8 cellular contexts compared by ENCODE assay signal in the genomic region with DNA sequence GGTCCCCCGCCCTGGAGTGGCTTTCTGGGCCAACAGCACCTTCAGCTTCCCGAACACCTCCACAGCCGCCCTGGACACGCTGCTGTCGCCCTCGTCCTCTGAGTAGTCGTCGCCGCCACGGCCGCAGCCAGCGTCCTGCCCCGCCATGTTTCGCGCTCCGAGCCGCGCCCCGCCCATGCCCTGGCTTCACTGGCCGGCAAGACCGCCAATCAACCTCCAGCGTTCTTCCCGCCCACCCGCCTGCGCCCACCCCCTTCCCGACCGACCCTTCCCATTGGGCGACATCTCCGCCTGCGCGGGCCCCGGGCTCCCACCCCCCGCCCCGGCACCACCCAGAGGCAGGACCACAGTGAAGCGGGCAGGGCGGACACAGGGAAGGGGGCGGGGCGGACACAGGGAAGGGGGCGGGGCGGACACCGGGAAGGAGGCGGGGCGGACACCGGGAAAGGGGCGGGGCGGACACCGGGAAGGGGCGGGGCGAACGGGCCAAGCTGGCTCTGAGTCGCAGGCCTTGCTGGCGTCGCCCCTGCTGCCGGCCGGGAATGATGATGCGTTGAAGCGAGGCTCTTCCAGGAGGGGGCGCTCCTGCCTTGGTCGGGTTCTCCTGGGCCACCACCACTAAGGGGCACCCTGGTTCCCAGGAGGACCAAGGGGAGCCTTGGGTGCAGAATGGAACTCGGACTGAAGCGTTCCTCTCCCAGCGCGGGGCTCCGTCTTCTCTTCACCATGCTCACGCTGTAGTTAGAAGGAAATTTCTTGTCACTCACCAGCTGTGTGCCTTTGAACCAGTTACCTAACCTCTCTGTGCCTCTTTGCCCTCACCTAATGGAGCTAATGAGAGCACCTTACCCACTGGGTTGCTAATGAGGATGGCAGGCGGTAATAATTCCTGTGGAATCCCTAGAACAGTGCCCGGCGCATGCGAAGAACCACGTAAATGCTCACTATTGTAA. TPM values are rescaled to one million over a fixed set of nuclear protein-coding genes. Genes with fewer than 3 reads are reported as not detected.
DNase-seq lines count a peak whose midpoint lies in the region; ATAC-seq and TF ChIP-seq lines count a peak whose summit lies in the region.

Gene HAUS7 (minus strand): TSS at position 166 of the 953 bp plus-strand sequence. CDS start 19 bp downstream, at position 147.

- H3K4me3 ChIP-seq in SK-N-SH (ENCODE audit: low read depth in 2 of 2, low read length in 1 of 2) (peak within 1 kb of the TSS; percentile 65 to 73), testis (peak within 1 kb of the TSS; percentile 55 to 65)

- TF ChIP-seq RAD21 in SK-N-SH (IDR thresholded peaks at IDR 0.05; ENCODE audit: low read length) = peak; percentile 83

- H3K36me3 ChIP-seq in SK-N-SH (replicated peaks in 1 of 2; ENCODE audit: control insufficient read depth in 1 of 2, insufficient read depth in 2 of 2, low read length in 1 of 2) = peaks cover 0 to 2% of the 10 kb centered on the region in 2 experiments
- no peaks in the 10 kb centered on the region for H3K36me3 ChIP-seq in testis (ENCODE audit: low read depth, missing control alignments)

- H3K4me2 ChIP-seq in SK-N-SH = peak within 1 kb of the TSS; percentile 76

- POLR2A ChIA-PET in SK-N-SH (lab: Yijun Ruan, JAX) = interaction anchor here (1.3 kb wide), 1 partner anchor 36 kb away, joined by 4 read pairs; no protein-coding TSS in a partner anchor

- H3K27me3 ChIP-seq in SK-N-SH (ENCODE audit: insufficient read depth) = no peaks in the 10 kb centered on the region
- no peaks in the 10 kb centered on the region for H3K27me3 ChIP-seq in testis

- no peaks in the 10 kb centered on the region for H3K9me2 ChIP-seq in SK-N-SH

- H3K9ac ChIP-seq in SK-N-SH = peak within 1 kb of the TSS; percentile 63; the same call in 1 of the 2 replicates

- TF ChIP-seq CTCF in GM10266 (IDR thresholded peaks at IDR 0.05; ENCODE audit: control insufficient read depth, insufficient read depth, low read depth, missing control alignments) = peak; percentile 78
- TF ChIP-seq CTCF in SK-N-SH (IDR thresholded peaks at IDR 0.05) = peak; percentile 76
- TF ChIP-seq CTCF in omental fat pad (IDR thresholded peaks at IDR 0.05) = peak in 1 of 3 donors; percentile 17
- TF ChIP-seq CTCF in testis (IDR thresholded peaks at IDR 0.05) = peak; percentile 37 to 72 (median 62)

- DNase-seq in GM10266 (ENCODE audit: extremely low spot score) (peak; percentile 95), NCI-H1048 (lab: John Stamatoyannopoulos, UW) (peak; percentile 65), SK-N-SH (peak; percentile 95), globus pallidus (ENCODE audit: low spot score) (peak; percentile 88), omental fat pad (ENCODE audit: low spot score) (peak; percentile 70), testis (peak; percentile 88)
- peak; percentile 86 for DNase-seq in activated naive CD4-positive, alpha-beta T cell treated with anti-CD3 and anti-CD28 coated beads, Interleukin-2, amount 50 U/mL, for 16 hours

- no peak for TF ChIP-seq EP300 in SK-N-SH (IDR thresholded peaks at IDR 0.05; ENCODE audit: borderline replicate concordance in 1 of 2, low read depth in 1 of 2, low read length in 1 of 2)

- no peaks in the 10 kb centered on the region for H3F3A ChIP-seq in SK-N-SH (replicated peaks; ENCODE audit: insufficient read depth)

- H4K20me1 ChIP-seq in SK-N-SH (ENCODE audit: insufficient read depth) = no peaks in the 10 kb centered on the region

- intact Hi-C loops in testis (cut with DNase I; ENCODE audit: low total_unique reads) = loop anchor here (5.0 kb wide), 1 partner anchor 37 kb away; no protein-coding TSS in a partner anchor

- H3K9me3 ChIP-seq in SK-N-SH (no peaks in the 10 kb centered on the region), testis (no peaks in the 10 kb centered on the region)

- no peak for TF ChIP-seq POLR2A in testis (IDR thresholded peaks at IDR 0.05)

- H3K4me1 ChIP-seq in SK-N-SH (ENCODE audit: control insufficient read depth in 1 of 2, insufficient read depth in 2 of 2, low read depth in 1 of 2, low read length in 1 of 2) = peaks cover 0 to 16% of the 10 kb centered on the region in 2 experiments; a peak in 1 of 4 replicates
- H3K4me1 ChIP-seq in testis = peaks cover 8% of the 10 kb centered on the region

- H3K79me2 ChIP-seq in SK-N-SH (ENCODE audit: insufficient read depth) = peaks cover 11% of the 10 kb centered on the region

- CTCF ChIA-PET in SK-N-SH (lab: Yijun Ruan, JAX) = interaction anchor here (0.6 to 11.6 kb wide), 32 partner anchors 9 to 529 kb away, joined by 3 to 203 read pairs (median 6); partner anchors contain the start of genes BGN, SLC6A8 and TREX2

- ATAC-seq in HG02588 (IDR thresholded peaks at IDR 0.05; ENCODE audit: unreplicated experiment) = peak; percentile 81
- peak; percentile 87 for ATAC-seq in omental fat pad (ENCODE audit: low FRiP score)

- H2AFZ ChIP-seq in SK-N-SH (ENCODE audit: low read depth) = no peak within 1 kb of the TSS

- H3K27ac ChIP-seq in SK-N-SH (ENCODE audit: low read depth in 2 of 2, low read length in 1 of 2) (peak within 1 kb of the TSS in 1 of 2 experiments; percentile 24; a peak in 2 of 4 replicates), testis (peak within 1 kb of the TSS in 1 of 2 donors; percentile 1)

- WGBS in SK-N-SH (ENCODE audit: low lambda C conversion rate) = 53% methylated on average over 31 of the region's 70 CpGs
- WGBS in testis, 2 donors = 36 to 39% methylated on average over 10 to 12 of the region's 70 CpGs

TF ChIP-seq in SK-N-SH, 30 proteins besides CTCF, POLR2A, EP300 and RAD21:
- TF ChIP-seq MXI1 (IDR thresholded peaks at IDR 0.05; ENCODE audit: low read depth, low read length) (0 out of 2 replicates have a peak, but pooled peaks have one; percentile 48), YY1 (IDR thresholded peaks at IDR 0.05; ENCODE audit: low read depth) (peak; percentile 63; the same call in 1 of the 2 replicates), SMC3 (IDR thresholded peaks at IDR 0.05; ENCODE audit: low read depth, low read length) (peak; percentile 92), NRF1 (IDR thresholded peaks at IDR 0.05; ENCODE audit: low read depth, low read length) (peak; percentile 51), PBX3 (IDR thresholded peaks at IDR 0.05) (peak; percentile 95), FOXM1 (IDR thresholded peaks at IDR 0.05; ENCODE audit: low read depth) (no peak)

RNA-seq across cellular contexts. Expression of gene HAUS7, which starts in this region (rescaled TPM):
- 27.1 and 39.7 TPM in 2 replicates for polyA plus RNA-seq in SK-N-SH (2012; rRNA removed)
- 14.1 and 18.8 TPM in 2 replicates for polyA plus RNA-seq in SK-N-SH (2012; cell fraction: cytosol; rRNA removed)
- 110 and 150 TPM in 2 replicates for polyA plus RNA-seq in SK-N-SH (2012; cell fraction: nucleus; rRNA removed)
- total RNA-seq in omental fat pad = 10 to 100 TPM; 14.9 to 35.0 (median 23.9) TPM
- 10 to 100 TPM; 34.0 to 35.2 TPM for total RNA-seq in testis
- polyA plus RNA-seq in testis (ENCODE audit: insufficient read depth, low read depth, low replicate concordance) = 18.0 TPM
